ENCODE assay signal across 20 cellular contexts in genomic region chr2:100052645-100053044, GRCh38.
"Had no signal": no experiment of that assay in that cellular context is flagged by ENCODE, and none has a peak within 500 bp of the region (broad histone marks: within the 10 kb centered on the region; RNA-seq: fewer than 3 reads in every experiment).

No MANE protein-coding gene starts in this region.

- H3K27me3 ChIP-seq: hepatocyte, tibial artery, uterus had no signal

- ATAC-seq: activated CD4-positive, alpha-beta T cell treated with anti-CD3 and anti-CD28 coated beads for 36 hours; WTC11 had no signal

- H3K27ac Mint-ChIP-seq: activated CD4-positive, alpha-beta memory T cell treated with anti-CD3 and anti-CD28 coated beads for 36 hours; activated CD4-positive, alpha-beta T cell treated with anti-CD3 and anti-CD28 coated beads for 36 hours; activated naive CD8-positive, alpha-beta T cell; brain; endodermal cell; nephron progenitor cell; T-helper 2 cell treated with Interferon-gamma antibody and Interleukin-4, amounts not matched to agents 5 μg/mL and 100 μg/mL, for 36 hours; WTC11 had no signal

- H3K27me3 Mint-ChIP-seq: activated CD4-positive, alpha-beta T cell treated with anti-CD3 and anti-CD28 coated beads for 36 hours; activated naive CD8-positive, alpha-beta T cell; brain had no signal

- DNase-seq: activated CD4-positive, alpha-beta memory T cell treated with anti-CD3 and anti-CD28 coated beads for 36 hours; activated CD4-positive, alpha-beta T cell treated with anti-CD3 and anti-CD28 coated beads for 36 hours; activated T-cell treated with anti-CD3 and anti-CD28 coated beads for 4 hours; amygdala; caudate nucleus; endodermal cell; foreskin fibroblast; nephron progenitor cell; occipital lobe; retina; stimulated activated naive CD4-positive, alpha-beta T cell treated with Interleukin-2 at 50 U/mL for 16 hours; substantia nigra; tibial artery; uterus had no signal

- H3K36me3 Mint-ChIP-seq: activated CD4-positive, alpha-beta memory T cell treated with anti-CD3 and anti-CD28 coated beads for 36 hours; WTC11 had no signal

- H3K4me3 ChIP-seq: hepatocyte, tibial artery, uterus had no signal

- H3K4me1 ChIP-seq: uterus had no signal

- H3K36me3 ChIP-seq: tibial artery, uterus had no signal

- H3K4me2 ChIP-seq: hepatocyte had no signal

- H3K4me3 Mint-ChIP-seq: activated CD4-positive, alpha-beta memory T cell treated with anti-CD3 and anti-CD28 coated beads for 36 hours; activated CD4-positive, alpha-beta T cell treated with anti-CD3 and anti-CD28 coated beads for 36 hours; activated naive CD8-positive, alpha-beta T cell; brain; endodermal cell; nephron progenitor cell; T-helper 2 cell treated with Interferon-gamma antibody and Interleukin-4, amounts not matched to agents 5 μg/mL and 100 μg/mL, for 36 hours; WTC11 had no signal

- H3K9me3 Mint-ChIP-seq: activated CD4-positive, alpha-beta memory T cell treated with anti-CD3 and anti-CD28 coated beads for 36 hours; endodermal cell; nephron progenitor cell; T-helper 2 cell treated with Interferon-gamma antibody and Interleukin-4, amounts not matched to agents 5 μg/mL and 100 μg/mL, for 36 hours; WTC11 had no signal

- H3K9me3 ChIP-seq: tibial artery, uterus had no signal

- H2AFZ ChIP-seq: hepatocyte had no signal

- H3K79me2 ChIP-seq: hepatocyte had no signal

- H3K27ac ChIP-seq: epithelial cell of prostate, hepatocyte, tibial artery, uterus had no signal
